ENCODE assay signal across 8 cellular contexts in the genomic region with DNA sequence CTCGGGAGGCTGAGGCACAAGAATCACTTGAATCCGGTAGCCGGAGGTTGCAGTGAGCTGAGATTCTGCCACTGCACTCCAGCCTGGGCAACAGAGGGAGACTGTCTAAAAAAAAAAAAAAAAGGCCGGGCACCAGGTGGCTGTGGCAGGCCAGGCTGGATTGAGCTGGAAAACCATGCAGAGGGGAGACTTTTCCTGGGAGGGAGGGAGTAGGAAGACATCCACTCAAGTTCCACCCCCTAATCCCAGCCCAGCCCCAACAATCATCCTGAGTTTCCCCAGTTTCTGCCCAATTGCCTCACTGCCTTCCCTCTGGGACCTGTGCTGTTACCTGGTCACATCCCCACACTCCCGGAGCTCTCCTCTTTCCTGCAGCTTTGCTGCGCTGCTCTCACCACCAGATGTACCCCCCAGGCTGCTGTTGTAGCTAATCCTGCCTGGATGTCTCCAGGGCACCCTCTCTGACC. TPM values are rescaled to one million over a fixed set of nuclear protein-coding genes. Genes with fewer than 3 reads are reported as not detected.
DNase-seq lines count a peak whose midpoint lies in the region; ATAC-seq and TF ChIP-seq lines count a peak whose summit lies in the region.

No MANE protein-coding gene starts in this region.

- ATAC-seq in GM18867 (IDR thresholded peaks at IDR 0.05; ENCODE audit: unreplicated experiment) (no peak), HG03432 (IDR thresholded peaks at IDR 0.05; ENCODE audit: unreplicated experiment) (no peak)
- no peak for ATAC-seq in natural killer cell treated with Interleukin-12 subunit alpha and Interleukin-12 subunit beta and Interleukin-15 and Interleukin-18, amount 100 ng/mL, for 72 hours

- no peak overlapping the region for H3K4me3 ChIP-seq in coronary artery
- no peak overlapping the region for H3K4me3 ChIP-seq in tibial nerve

- no peak for TF ChIP-seq EP300 in tibial nerve (IDR thresholded peaks at IDR 0.05)

- WGBS in tibial nerve, 2 donors = 51 to 58% methylated on average over 2 to 6 of the region's 6 CpGs

- peaks cover 26% of the 10 kb centered on the region for H3K27me3 Mint-ChIP-seq in activated T-cell treated with anti-CD3 and anti-CD28 coated beads, Interleukin-2, amount 50 U/mL, for 24 hours
- H3K27me3 Mint-ChIP-seq in natural killer cell treated with Interleukin-12 subunit alpha and Interleukin-12 subunit beta and Interleukin-15 and Interleukin-18, amount 100 ng/mL, for 72 hours = no peaks in the 10 kb centered on the region

- no peak for DNase-seq in activated T-cell treated with anti-CD3 and anti-CD28 coated beads, Interleukin-2, amount 50 U/mL, for 24 hours
- DNase-seq in activated T-cell treated with anti-CD3 and anti-CD28 coated beads for 4 hours (no peak), NCI-H748 treated with DMSO at 0.1 percent for 48 hours (lab: John Stamatoyannopoulos, UW) (peak; percentile 20), coronary artery (ENCODE audit: low spot score) (peak; percentile 74), tibial nerve (ENCODE audit: low spot score in 2 of 2) (no peak)
- no peak for DNase-seq in natural killer cell treated with Interleukin-12 subunit alpha and Interleukin-12 subunit beta and Interleukin-15 and Interleukin-18, amount 100 ng/mL, for 72 hours (ENCODE audit: low spot score)

- no peak overlapping the region for H3K4me3 Mint-ChIP-seq in activated T-cell treated with anti-CD3 and anti-CD28 coated beads, Interleukin-2, amount 50 U/mL, for 24 hours
- no peak overlapping the region for H3K4me3 Mint-ChIP-seq in natural killer cell treated with Interleukin-12 subunit alpha and Interleukin-12 subunit beta and Interleukin-15 and Interleukin-18, amount 100 ng/mL, for 72 hours

- no peak for TF ChIP-seq CTCF in coronary artery (IDR thresholded peaks at IDR 0.05)
- no peak for TF ChIP-seq CTCF in tibial nerve (IDR thresholded peaks at IDR 0.05)

- H3K9me3 Mint-ChIP-seq in activated T-cell treated with anti-CD3 and anti-CD28 coated beads, Interleukin-2, amount 50 U/mL, for 24 hours = no peaks in the 10 kb centered on the region
- H3K9me3 Mint-ChIP-seq in natural killer cell treated with Interleukin-12 subunit alpha and Interleukin-12 subunit beta and Interleukin-15 and Interleukin-18, amount 100 ng/mL, for 72 hours = no peaks in the 10 kb centered on the region

- H3K4me1 ChIP-seq in tibial nerve = peaks cover 0 to 16% (median 0%) of the 10 kb centered on the region in 4 donors

- peaks cover 0 to 8% (median 0%) of the 10 kb centered on the region in 3 donors for H3K36me3 ChIP-seq in tibial nerve

- H3K27ac Mint-ChIP-seq in activated T-cell treated with anti-CD3 and anti-CD28 coated beads, Interleukin-2, amount 50 U/mL, for 24 hours = peak overlapping the region; percentile 12
- H3K27ac Mint-ChIP-seq in natural killer cell treated with Interleukin-12 subunit alpha and Interleukin-12 subunit beta and Interleukin-15 and Interleukin-18, amount 100 ng/mL, for 72 hours = no peak overlapping the region

- peaks cover 21% of the 10 kb centered on the region for H3K4me1 Mint-ChIP-seq in activated T-cell treated with anti-CD3 and anti-CD28 coated beads, Interleukin-2, amount 50 U/mL, for 24 hours (ENCODE audit: low read depth)
- H3K4me1 Mint-ChIP-seq in natural killer cell treated with Interleukin-12 subunit alpha and Interleukin-12 subunit beta and Interleukin-15 and Interleukin-18, amount 100 ng/mL, for 72 hours (ENCODE audit: low read depth in 2 of 2) = peaks cover 14 to 15% of the 10 kb centered on the region in 2 donors

- no peaks in the 10 kb centered on the region for H3K36me3 Mint-ChIP-seq in activated T-cell treated with anti-CD3 and anti-CD28 coated beads, Interleukin-2, amount 50 U/mL, for 24 hours (ENCODE audit: low read depth)
- no peaks in the 10 kb centered on the region for H3K36me3 Mint-ChIP-seq in natural killer cell treated with Interleukin-12 subunit alpha and Interleukin-12 subunit beta and Interleukin-15 and Interleukin-18, amount 100 ng/mL, for 72 hours

- peaks cover 0 to 17% of the 10 kb centered on the region in 2 donors for H3K27me3 ChIP-seq in tibial nerve

- H3K27ac ChIP-seq in coronary artery = peak overlapping the region; percentile 65
- peak overlapping the region; percentile 71 to 91 (median 83) for H3K27ac ChIP-seq in tibial nerve

- TF ChIP-seq POLR2A in tibial nerve (IDR thresholded peaks at IDR 0.05) = peak in 1 of 2 donors; percentile 10

- H3K9me3 ChIP-seq in tibial nerve = no peaks in the 10 kb centered on the region

RNA-seq across cellular contexts. Expression of gene TSPYL2, which starts 9.0 kb away (rescaled TPM):
- 100 to 1,000 TPM; 142 to 210 (median 180) TPM for total RNA-seq in tibial nerve
- total RNA-seq in natural killer cell treated with Interleukin-12 subunit alpha and Interleukin-12 subunit beta and Interleukin-15 and Interleukin-18, amount 100 ng/mL, for 72 hours = 10 to 100 TPM; 17.6 to 35.8 TPM

RNA-seq across cellular contexts. Expression of gene KANTR, which starts 20.8 kb away (rescaled TPM):
- total RNA-seq in tibial nerve = 10 to 100 TPM; 26.4 to 37.6 (median 32.2) TPM
- total RNA-seq in natural killer cell treated with Interleukin-12 subunit alpha and Interleukin-12 subunit beta and Interleukin-15 and Interleukin-18, amount 100 ng/mL, for 72 hours = 10 to 100 TPM in 1 of 2 donors, 1 to 10 TPM in 1; 5.7 to 17.6 TPM

RNA-seq across cellular contexts. Expression of gene GPR173, which starts 24.6 kb away (rescaled TPM):
- total RNA-seq in tibial nerve = 10 to 100 TPM in 1 of 4 donors, 1 to 10 TPM in 3; 5.4 to 11.0 (median 8.0) TPM
- not detected for total RNA-seq in natural killer cell treated with Interleukin-12 subunit alpha and Interleukin-12 subunit beta and Interleukin-15 and Interleukin-18, amount 100 ng/mL, for 72 hours

Comparison
In these comparisons a context has a peak if more than half of its experiments do, and no peak if none do; other contexts are left out.
1. DNase-seq: peak in NCI-H748 treated with DMSO at 0.1 percent for 48 hours (single experiment) and coronary artery (single experiment); none in activated T-cell treated with anti-CD3 and anti-CD28 coated beads, Interleukin-2, amount 50 U/mL, for 24 hours (single experiment), activated T-cell treated with anti-CD3 and anti-CD28 coated beads for 4 hours (single experiment), tibial nerve (0 of 2) and natural killer cell treated with Interleukin-12 subunit alpha and Interleukin-12 subunit beta and Interleukin-15 and Interleukin-18, amount 100 ng/mL, for 72 hours (single experiment).
2. RNA of gene GPR173, which starts 24.6 kb away (total RNA-seq): 5.4 to 11.0 TPM in tibial nerve; not detected in natural killer cell treated with Interleukin-12 subunit alpha and Interleukin-12 subunit beta and Interleukin-15 and Interleukin-18, amount 100 ng/mL, for 72 hours; every median in the first group is over 4 times any median in the second.